In genomic region chr2:46390901-46391395, GRCh38 we compare ENCODE assay signal across 1 cellular context.
TF ChIP-seq lines count a peak whose summit lies in the region.

No MANE protein-coding gene starts in this region.

TF ChIP-seq in IMR-90, 13 proteins besides CTCF, POLR2A, EP300 and RAD21 (continued from another document):
- no peak for TF ChIP-seq ELK1 (IDR thresholded peaks at IDR 0.05; ENCODE audit: borderline replicate concordance, low read depth, low read length)
